In genomic region chr16:11359370-11359769, GRCh38 we compare ENCODE assay signal across 11 cellular contexts. TPM values are rescaled to one million over a fixed set of nuclear protein-coding genes. Genes with fewer than 3 reads are reported as not detected.
DNase-seq lines count a peak whose midpoint lies in the region; ATAC-seq, FAIRE-seq and TF ChIP-seq lines count a peak whose summit lies in the region.
"Had no signal": no experiment of that assay in that cellular context is flagged by ENCODE, and none has a peak within 500 bp of the region (broad histone marks: within the 10 kb centered on the region; RNA-seq: fewer than 3 reads in every experiment).

No MANE protein-coding gene starts in this region.

- H3K27ac ChIP-seq in PC-9, result peak overlapping the region; percentile 81
- peak overlapping the region; percentile 71 to 83 (median 80) for H3K27ac ChIP-seq in pancreas

- no peaks in the 10 kb centered on the region for H4K20me1 ChIP-seq in PC-9 (ENCODE audit: insufficient read depth)

- no peak for FAIRE-seq in pancreas (lab: Jason Lieb, UNC)

- H3K4me2 ChIP-seq in PC-9, result peak overlapping the region; percentile 73

- no peak overlapping the region for H2AFZ ChIP-seq in PC-9

- WGBS in pancreas, 2 donors, result 56 to 61% methylated on average over 5 of the region's 5 CpGs

- in situ Hi-C loops in Caki2 (cut with HindIII; ENCODE audit: low pct_unique_long_range_greater_than_20kb, low sequenced_read_pairs) (no loop called here), GM13976 (cut with MboI; ENCODE audit: low sequenced_read_pairs, unreplicated experiment) (no loop called here)

- no peaks in the 10 kb centered on the region for H3K27me3 ChIP-seq in PC-9 (ENCODE audit: insufficient read depth, low read depth)
- no peaks in the 10 kb centered on the region for H3K27me3 ChIP-seq in pancreas

- no peaks in the 10 kb centered on the region for H3K9me2 ChIP-seq in PC-9 (ENCODE audit: insufficient read depth)

- BruUV-seq in PC-9 (replicated peaks; lab: Mats Ljungman, UMichigan), result no TSS peak

- H3K79me2 ChIP-seq in PC-9 (ENCODE audit: low read depth), result 0 out of 2 replicates have a peak, but pooled peaks cover 4% of the 10 kb centered on the region

- H3F3A ChIP-seq in PC-9 (ENCODE audit: insufficient read depth, low read depth), result peaks cover 46% of the 10 kb centered on the region

- no peaks in the 10 kb centered on the region for H3K9me3 ChIP-seq in PC-9 (ENCODE audit: insufficient read depth, low read depth)
- H3K9me3 ChIP-seq in pancreas, result no peaks in the 10 kb centered on the region

- peak; percentile 66 for DNase-seq in Caki2 (ENCODE audit: low read depth)
- DNase-seq in PC-9, result peak; percentile 95 to 99
- peak; percentile 96 for DNase-seq in epithelial cell of esophagus (ENCODE audit: low read depth)
- DNase-seq in pancreas, result peak in 4 of 6 donors; percentile 64 to 72 (median 68)
- DNase-seq in DMS79 (lab: John Stamatoyannopoulos, UW), result no peak
- DNase-seq in GM13976 (ENCODE audit: low spot score), result no peak
- DNase-seq: activated T-cell treated with anti-CD3 and anti-CD28 coated beads, Interleukin-2, amount 50 U/mL, for 72 hours; cerebellar nuclear complex; NCI-H1436 had no signal

- H3K4me3 ChIP-seq in PC-9, result no peak overlapping the region
- no peak overlapping the region for H3K4me3 ChIP-seq in epithelial cell of esophagus (ENCODE audit: low read length)
- no peak overlapping the region for H3K4me3 ChIP-seq in pancreas

- intact Hi-C loops in PC-9 (cut with micrococcal nuclease; ENCODE audit: unreplicated experiment) (loop anchor here (1.0 to 2.0 kb wide), 7 partner anchors 14 to 368 kb away; partner anchors contain the start of genes RMI2 and SOCS1), pancreas (cut with DNase I) (loop anchor here in 1 of 3 donors (5.0 kb wide), 1 partner anchor 387 kb away; no protein-coding TSS in a partner anchor)

- H3K36me3 ChIP-seq in PC-9 (ENCODE audit: low read depth) (no peaks in the 10 kb centered on the region), pancreas (no peaks in the 10 kb centered on the region)

- TF ChIP-seq CTCF in PC-9 (conservative IDR thresholded peaks at IDR 0.05) (no peak), epithelial cell of esophagus (IDR thresholded peaks at IDR 0.05; ENCODE audit: insufficient read depth, low read depth, low read length, missing control alignments) (no peak), pancreas (IDR thresholded peaks at IDR 0.05) (no peak), GM13976 (IDR thresholded peaks at IDR 0.05; ENCODE audit: borderline replicate concordance, control extremely low read depth, extremely low read depth, insufficient read depth, missing control alignments) (no peak)

- POLR2A ChIA-PET in PC-9 (lab: Charles Lee; ENCODE audit: unreplicated experiment), result interaction anchor here (0.5 to 1.1 kb wide), 4 partner anchors 103 to 388 kb away, joined by 3 to 9 read pairs (median 4); partner anchors contain the start of gene SOCS1

- H3K4me1 ChIP-seq in PC-9 (replicated peaks; ENCODE audit: insufficient read depth) (peaks cover 52% of the 10 kb centered on the region), pancreas (peaks cover 0 to under 1% (median 0%) of the 10 kb centered on the region in 3 donors)

- ATAC-seq in pancreas (peak; percentile 40 to 78 (median 62)), HG02571 (IDR thresholded peaks at IDR 0.05; ENCODE audit: unreplicated experiment) (no peak), GM21526 (IDR thresholded peaks at IDR 0.05; ENCODE audit: low FRiP score, unreplicated experiment) (no peak)
- ATAC-seq: activated T-cell treated with anti-CD3 and anti-CD28 coated beads, Interleukin-2, amount 50 U/mL, for 72 hours had no signal

- CTCF ChIA-PET in PC-9 (lab: Charles Lee), result interaction anchor here (0.7 kb wide), 1 partner anchor 172 kb away, joined by 3 read pairs; no protein-coding TSS in a partner anchor

RNA-seq across cellular contexts. Expression of gene RMI2, which starts 14.1 kb away (rescaled TPM):
- 57.7 and 63.8 TPM in 2 replicates for total RNA-seq in Caki2 (2014; rRNA removed; shearing (Covaris generic); ENCODE audit: low replicate concordance)
- total RNA-seq in PC-9 (2021), result 29.0 and 38.0 TPM in 2 replicates
- 1 to 10 TPM in 4 of 6 donors, under 1 TPM in 2; 0.35 to 3.2 (median 1.2) TPM for total RNA-seq in pancreas
- polyA plus RNA-seq in pancreas, result 1 to 10 TPM in 1 of 2 donors, under 1 TPM in 1; 0.65 to 1.5 TPM

Comparison
In these comparisons a context has a peak if more than half of its experiments do, and no peak if none do; other contexts are left out.
1. DNase-seq: peak in Caki2 (single experiment), PC-9 (2 of 2), epithelial cell of esophagus (single experiment) and pancreas (4 of 6); none in DMS79 (single experiment) and GM13976 (single experiment).
2. ATAC-seq: peak in pancreas (4 of 4); none in HG02571 (single experiment) and GM21526 (single experiment).